ENCODE assay signal across 1 cellular context in genomic region chr3:14130707-14131106, GRCh38.
TF ChIP-seq lines count a peak whose summit lies in the region.

No MANE protein-coding gene starts in this region.

TF ChIP-seq in K562, 482 proteins besides CTCF, POLR2A, EP300 and RAD21:
- TF ChIP-seq DMBX1 (CRISPR knock-in tag; IDR thresholded peaks at IDR 0.05; ENCODE audit: borderline replicate concordance) = no peak
- TF ChIP-seq, protein P1, sequence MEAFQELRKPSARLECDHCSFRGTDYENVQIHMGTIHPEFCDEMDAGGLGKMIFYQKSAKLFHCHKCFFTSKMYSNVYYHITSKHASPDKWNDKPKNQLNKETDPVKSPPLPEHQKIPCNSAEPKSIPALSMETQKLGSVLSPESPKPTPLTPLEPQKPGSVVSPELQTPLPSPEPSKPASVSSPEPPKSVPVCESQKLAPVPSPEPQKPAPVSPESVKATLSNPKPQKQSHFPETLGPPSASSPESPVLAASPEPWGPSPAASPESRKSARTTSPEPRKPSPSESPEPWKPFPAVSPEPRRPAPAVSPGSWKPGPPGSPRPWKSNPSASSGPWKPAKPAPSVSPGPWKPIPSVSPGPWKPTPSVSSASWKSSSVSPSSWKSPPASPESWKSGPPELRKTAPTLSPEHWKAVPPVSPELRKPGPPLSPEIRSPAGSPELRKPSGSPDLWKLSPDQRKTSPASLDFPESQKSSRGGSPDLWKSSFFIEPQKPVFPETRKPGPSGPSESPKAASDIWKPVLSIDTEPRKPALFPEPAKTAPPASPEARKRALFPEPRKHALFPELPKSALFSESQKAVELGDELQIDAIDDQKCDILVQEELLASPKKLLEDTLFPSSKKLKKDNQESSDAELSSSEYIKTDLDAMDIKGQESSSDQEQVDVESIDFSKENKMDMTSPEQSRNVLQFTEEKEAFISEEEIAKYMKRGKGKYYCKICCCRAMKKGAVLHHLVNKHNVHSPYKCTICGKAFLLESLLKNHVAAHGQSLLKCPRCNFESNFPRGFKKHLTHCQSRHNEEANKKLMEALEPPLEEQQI (IDR thresholded peaks at IDR 0.05) = no peak
- 0 out of 2 replicates have a peak, but pooled peaks have one; percentile 14 for TF ChIP-seq RBFOX2 (IDR thresholded peaks at IDR 0.05; ENCODE audit: low read depth, low read length)
- TF ChIP-seq, protein P2, sequence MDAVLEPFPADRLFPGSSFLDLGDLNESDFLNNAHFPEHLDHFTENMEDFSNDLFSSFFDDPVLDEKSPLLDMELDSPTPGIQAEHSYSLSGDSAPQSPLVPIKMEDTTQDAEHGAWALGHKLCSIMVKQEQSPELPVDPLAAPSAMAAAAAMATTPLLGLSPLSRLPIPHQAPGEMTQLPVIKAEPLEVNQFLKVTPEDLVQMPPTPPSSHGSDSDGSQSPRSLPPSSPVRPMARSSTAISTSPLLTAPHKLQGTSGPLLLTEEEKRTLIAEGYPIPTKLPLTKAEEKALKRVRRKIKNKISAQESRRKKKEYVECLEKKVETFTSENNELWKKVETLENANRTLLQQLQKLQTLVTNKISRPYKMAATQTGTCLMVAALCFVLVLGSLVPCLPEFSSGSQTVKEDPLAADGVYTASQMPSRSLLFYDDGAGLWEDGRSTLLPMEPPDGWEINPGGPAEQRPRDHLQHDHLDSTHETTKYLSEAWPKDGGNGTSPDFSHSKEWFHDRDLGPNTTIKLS (IDR thresholded peaks at IDR 0.05; ENCODE audit: borderline replicate concordance, low read depth) = no peak
- TF ChIP-seq, protein P3, sequence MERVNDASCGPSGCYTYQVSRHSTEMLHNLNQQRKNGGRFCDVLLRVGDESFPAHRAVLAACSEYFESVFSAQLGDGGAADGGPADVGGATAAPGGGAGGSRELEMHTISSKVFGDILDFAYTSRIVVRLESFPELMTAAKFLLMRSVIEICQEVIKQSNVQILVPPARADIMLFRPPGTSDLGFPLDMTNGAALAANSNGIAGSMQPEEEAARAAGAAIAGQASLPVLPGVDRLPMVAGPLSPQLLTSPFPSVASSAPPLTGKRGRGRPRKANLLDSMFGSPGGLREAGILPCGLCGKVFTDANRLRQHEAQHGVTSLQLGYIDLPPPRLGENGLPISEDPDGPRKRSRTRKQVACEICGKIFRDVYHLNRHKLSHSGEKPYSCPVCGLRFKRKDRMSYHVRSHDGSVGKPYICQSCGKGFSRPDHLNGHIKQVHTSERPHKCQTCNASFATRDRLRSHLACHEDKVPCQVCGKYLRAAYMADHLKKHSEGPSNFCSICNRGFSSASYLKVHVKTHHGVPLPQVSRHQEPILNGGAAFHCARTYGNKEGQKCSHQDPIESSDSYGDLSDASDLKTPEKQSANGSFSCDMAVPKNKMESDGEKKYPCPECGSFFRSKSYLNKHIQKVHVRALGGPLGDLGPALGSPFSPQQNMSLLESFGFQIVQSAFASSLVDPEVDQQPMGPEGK (CRISPR knock-in tag; IDR thresholded peaks at IDR 0.05; ENCODE audit: borderline replicate concordance) = no peak
- TF ChIP-seq MYBL2 (IDR thresholded peaks at IDR 0.05; ENCODE audit: low read depth) = no peak
- TF ChIP-seq MYBL2 (CRISPR knock-in tag; IDR thresholded peaks at IDR 0.05; ENCODE audit: borderline replicate concordance) = peak; percentile 41; the same call in 1 of the 2 replicates
